ENCODE assay signal across 20 cellular contexts in the genomic region with DNA sequence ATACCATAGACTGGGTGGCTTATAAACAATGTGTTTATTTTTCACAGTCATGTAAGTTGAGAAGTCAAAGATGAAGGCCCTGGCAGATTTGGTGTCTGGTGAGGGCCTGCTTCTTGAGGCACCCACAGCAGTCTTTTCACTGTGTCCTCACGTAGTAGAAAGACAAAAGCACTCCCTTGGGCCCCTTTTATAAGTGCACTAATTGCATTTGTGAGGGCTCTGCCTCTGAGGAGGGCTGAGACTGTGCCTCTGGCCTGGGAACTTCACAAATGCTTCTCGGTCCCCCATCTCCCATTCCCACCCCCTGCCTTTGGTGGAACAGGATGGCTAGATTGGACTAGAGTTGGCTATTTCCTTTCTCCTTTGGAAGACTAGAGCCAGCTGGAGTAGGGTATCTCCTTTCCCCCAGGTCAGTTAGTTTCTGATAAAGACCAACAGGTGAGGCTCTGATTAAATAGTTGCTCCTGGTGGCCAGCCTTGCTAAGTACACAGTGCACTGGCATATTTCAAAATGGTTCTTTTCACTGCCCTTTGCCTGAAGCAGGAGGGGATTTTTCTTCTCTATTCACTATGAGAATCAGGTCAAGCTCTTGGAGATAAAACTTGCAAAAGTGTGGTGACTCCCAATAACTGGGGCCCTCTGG.
"Had no signal": no experiment of that assay in that cellular context is flagged by ENCODE, and none has a peak within 500 bp of the region (broad histone marks: within the 10 kb centered on the region; RNA-seq: fewer than 3 reads in every experiment).

No MANE protein-coding gene starts in this region.

- H3K4me1 Mint-ChIP-seq: activated naive CD4-positive, alpha-beta T cell treated with anti-CD3 and anti-CD28 coated beads, Interleukin-2, amount 50 U/mL, for 24 hours; natural killer cell had no signal

- H3K4me3 ChIP-seq: ascending aorta, esophagus squamous epithelium, thyroid gland had no signal

- ATAC-seq: activated T-cell treated with anti-CD3 and anti-CD28 coated beads, Interleukin-2, amount 50 U/mL, for 72 hours; natural killer cell had no signal

- H3K4me1 ChIP-seq: ascending aorta, esophagus squamous epithelium, thyroid gland had no signal

- H3K27me3 ChIP-seq: ascending aorta, esophagus squamous epithelium, thyroid gland had no signal

- H3K9me3 ChIP-seq: ascending aorta, esophagus squamous epithelium, thyroid gland had no signal

- H3K4me3 Mint-ChIP-seq: activated naive CD4-positive, alpha-beta T cell treated with anti-CD3 and anti-CD28 coated beads, Interleukin-2, amount 50 U/mL, for 24 hours; activated T-cell treated with anti-CD3 and anti-CD28 coated beads, Interleukin-2, amount 50 U/mL, for 72 hours; natural killer cell had no signal

- H3K27ac ChIP-seq: ascending aorta, esophagus squamous epithelium, thyroid gland had no signal

- FAIRE-seq: endothelial cell of umbilical vein had no signal

- H3K36me3 ChIP-seq: ascending aorta, esophagus squamous epithelium, thyroid gland had no signal

- H3K36me3 Mint-ChIP-seq: activated naive CD4-positive, alpha-beta T cell treated with anti-CD3 and anti-CD28 coated beads, Interleukin-2, amount 50 U/mL, for 24 hours; natural killer cell had no signal

- H3K27ac Mint-ChIP-seq: activated naive CD4-positive, alpha-beta T cell treated with anti-CD3 and anti-CD28 coated beads, Interleukin-2, amount 50 U/mL, for 24 hours; activated T-cell treated with anti-CD3 and anti-CD28 coated beads, Interleukin-2, amount 50 U/mL, for 72 hours; natural killer cell had no signal

- DNase-seq: activated CD4-positive, alpha-beta T cell treated with anti-CD3 and anti-CD28 coated beads for 1 hour; activated effector memory CD4-positive, alpha-beta T cell treated with anti-CD3 and anti-CD28 coated beads, Interleukin-2, amount 50 U/mL, for 16 hours; activated T-cell treated with anti-CD3 and anti-CD28 coated beads, Interleukin-2, amount 50 U/mL, for 72 hours; cortex of kidney; effector CD4-positive, alpha-beta T cell; esophagus squamous epithelium; mesenchymal stem cell; natural killer cell; occipital lobe; posterior cingulate gyrus; retina; stimulated activated CD4-positive, alpha-beta T cell treated with anti-CD3 and anti-CD28 coated beads, Interleukin-12 subunit alpha, Interleukin-12 subunit beta, amount 100 ng/mL, for 4 hours; stimulated activated CD4-positive, alpha-beta T cell treated with anti-CD3 and anti-CD28 coated beads, Interleukin-1b, Interleukin-23, amount 100 ng/mL, for 48 hours; stimulated activated CD8-positive, alpha-beta memory T cell treated with anti-CD3 and anti-CD28 coated beads, Interleukin-4, amount 100 ng/mL, for 48 hours; stimulated activated naive CD4-positive, alpha-beta T cell treated with Interleukin-2 at 50 U/mL for 16 hours; T-helper 2 cell; thyroid gland had no signal
